Comparison of ENCODE assay signal across 20 cellular contexts in the genomic region with DNA sequence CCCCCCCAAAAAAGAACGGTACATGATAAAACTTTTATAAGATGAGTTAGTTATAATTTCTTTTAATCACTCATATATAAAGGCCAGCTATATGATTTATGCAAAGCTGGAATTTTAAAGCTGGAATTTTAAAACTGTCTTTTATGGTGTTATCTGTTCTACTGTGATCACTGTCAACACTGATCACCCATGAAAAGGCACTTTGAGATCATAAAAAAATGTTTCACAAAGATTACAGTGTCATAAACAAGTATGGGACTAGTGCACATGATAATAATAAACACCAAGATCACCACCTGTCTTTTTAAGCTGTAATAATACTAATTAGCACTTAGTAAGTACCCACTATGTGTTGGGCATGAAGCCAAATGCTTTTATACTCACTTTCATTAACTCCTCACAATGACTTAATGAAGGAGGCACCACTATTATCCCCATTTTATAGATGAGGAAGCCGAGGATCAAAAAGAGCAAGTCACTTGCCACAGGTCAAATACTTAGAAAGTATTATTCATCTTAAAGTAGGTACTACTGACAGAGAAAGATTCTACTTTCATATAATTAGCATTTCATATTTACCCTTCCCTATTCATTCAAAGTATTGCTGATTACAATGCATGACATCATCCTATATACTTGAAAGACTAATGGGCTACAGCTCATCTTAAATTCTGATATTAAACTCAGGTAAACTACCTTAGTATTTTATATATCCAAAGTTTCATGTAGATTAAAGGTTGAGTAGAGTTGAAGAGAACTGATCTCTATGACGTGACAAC. TPM values are rescaled to one million over a fixed set of nuclear protein-coding genes. Genes with fewer than 3 reads are reported as not detected.
A peak's percentile ranks its signal among the peaks of the same experiment; 100 is the strongest.
DNase-seq lines count a peak whose midpoint lies in the region; ATAC-seq, FAIRE-seq and TF ChIP-seq lines count a peak whose summit lies in the region.
"Had no signal": no experiment of that assay in that cellular context is flagged by ENCODE, and none has a peak within 500 bp of the region (broad histone marks: within the 10 kb centered on the region; RNA-seq: fewer than 3 reads in every experiment).

No MANE protein-coding gene starts in this region.

- H3K27me3 Mint-ChIP-seq in mesothelial cell of epicardium (ENCODE audit: low read depth), result no peaks in the 10 kb centered on the region

- H3K36me3 ChIP-seq in HepG2 (replicated peaks in 1 of 2; ENCODE audit: control insufficient read depth in 1 of 2, insufficient read depth in 2 of 2, low read length in 2 of 2) (peaks cover 2 to 6% of the 10 kb centered on the region in 2 experiments; a peak in 1 of 5 replicates), right lobe of liver (no peaks in the 10 kb centered on the region), stomach (no peaks in the 10 kb centered on the region)
- H3K36me3 ChIP-seq: BLaER1 had no signal

- TF ChIP-seq POLR2A in HepG2 (IDR thresholded peaks at IDR 0.05; ENCODE audit: insufficient read depth in 1 of 2, low read depth in 2 of 2, low read length in 2 of 2), result no peak
- no peak for TF ChIP-seq POLR2A in right lobe of liver (IDR thresholded peaks at IDR 0.05)
- TF ChIP-seq POLR2A in stomach (IDR thresholded peaks at IDR 0.05), result no peak

- H3K4me3 Mint-ChIP-seq in mesothelial cell of epicardium, result no peak overlapping the region
- H3K4me3 Mint-ChIP-seq: CD4-positive, CD25-positive, alpha-beta regulatory T cell; GM23338 had no signal

- no peak overlapping the region for H3K27ac ChIP-seq in HepG2 (ENCODE audit: extremely low read length, insufficient read depth, low read length)
- H3K27ac ChIP-seq in right lobe of liver, result no peak overlapping the region
- H3K27ac ChIP-seq in stomach, result peak overlapping the region in 3 of 5 donors; percentile 46 to 56 (median 48)
- H3K27ac ChIP-seq: 22Rv1, BLaER1 had no signal

- H3K9ac ChIP-seq in HepG2 (ENCODE audit: insufficient read depth, low read depth, low read length), result no peak overlapping the region
- H3K9ac ChIP-seq: BLaER1 had no signal

- H3K27ac Mint-ChIP-seq in mesothelial cell of epicardium, result no peak overlapping the region
- H3K27ac Mint-ChIP-seq: CD4-positive, CD25-positive, alpha-beta regulatory T cell; GM23338 had no signal

- no peak for ATAC-seq in HepG2
- no peak for ATAC-seq in right lobe of liver
- ATAC-seq in left colon, result peak; percentile 85
- ATAC-seq: GM23338 had no signal

- BruUV-seq in HepG2 (replicated peaks; lab: Mats Ljungman, UMichigan), result no TSS peak

- H3K9me3 ChIP-seq in HepG2 (ENCODE audit: low read length) (no peaks in the 10 kb centered on the region), right lobe of liver (no peaks in the 10 kb centered on the region), stomach (no peaks in the 10 kb centered on the region)
- H3K9me3 ChIP-seq: BLaER1 had no signal

- no peak for FAIRE-seq in HepG2 (lab: Jason Lieb, UNC)
- FAIRE-seq: G401.6, GM12892 had no signal

- peaks cover 9% of the 10 kb centered on the region for H3K4me1 Mint-ChIP-seq in mesothelial cell of epicardium
- H3K4me1 Mint-ChIP-seq: CD4-positive, CD25-positive, alpha-beta regulatory T cell; GM23338 had no signal

- intact Hi-C loops in HepG2 (cut with micrococcal nuclease; ENCODE audit: unreplicated experiment) (no loop called here), right lobe of liver (cut with DNase I) (no loop called here), left colon (cut with DNase I, micrococcal nuclease) (no loop called here), stomach (cut with DNase I; ENCODE audit: low total_unique reads) (loop anchor here (10.0 kb wide), 1 partner anchor 47 kb away; no protein-coding TSS in a partner anchor)

- in situ Hi-C loops in HepG2 (cut with HindIII; ENCODE audit: extremely low pct_ligation_motif_present, low pct_unique_long_range_greater_than_20kb), result no loop called here

- H4K20me1 ChIP-seq in HepG2 (ENCODE audit: insufficient read depth, low read length), result no peaks in the 10 kb centered on the region
- H4K20me1 ChIP-seq: BLaER1 had no signal

- no peak overlapping the region for H3K4me2 ChIP-seq in HepG2 (ENCODE audit: low read depth, low read length)
- H3K4me2 ChIP-seq: BLaER1, GM23338 had no signal

- no peaks in the 10 kb centered on the region for H3K27me3 ChIP-seq in HepG2 (ENCODE audit: control insufficient read depth in 1 of 2, insufficient read depth in 2 of 2, low read length in 2 of 2)
- no peaks in the 10 kb centered on the region for H3K27me3 ChIP-seq in right lobe of liver
- H3K27me3 ChIP-seq in stomach, result no peaks in the 10 kb centered on the region
- H3K27me3 ChIP-seq: BLaER1 had no signal

- 100% methylated on average over 3 of the region's 3 CpGs for WGBS in HepG2 (ENCODE audit: low lambda C conversion rate)
- WGBS in right lobe of liver (ENCODE audit: insufficient coverage, low coverage, low lambda C conversion rate, missing lambda C conversion rate), result 81% methylated on average over 3 of the region's 3 CpGs
- 81 to 88% (median 82%) methylated on average over 3 of the region's 3 CpGs for WGBS in stomach, 5 donors

- no peak overlapping the region for H2AFZ ChIP-seq in HepG2 (ENCODE audit: low read length)
- H2AFZ ChIP-seq: GM23338 had no signal

- H3K4me3 ChIP-seq in HepG2 (replicated peaks in 1 of 3; ENCODE audit: insufficient read depth in 1 of 3, low read depth in 2 of 3, low read length in 3 of 3) (no peak overlapping the region), right lobe of liver (no peak overlapping the region), stomach (no peak overlapping the region)
- H3K4me3 ChIP-seq: BLaER1, GM23338 had no signal

- DNase-seq in DMS53 (lab: John Stamatoyannopoulos, UW) (peak; percentile 14), DMS53 treated with DMSO at 0.1 percent for 48 hours (lab: John Stamatoyannopoulos, UW; ENCODE audit: unreplicated experiment) (no peak), HepG2 (ENCODE audit: low spot score) (no peak), right lobe of liver (no peak), left colon (no peak), stomach (no peak), mesothelial cell of epicardium (ENCODE audit: low spot score in 2 of 2, unreplicated experiment in 2 of 2) (no peak), mucosa of gallbladder (ENCODE audit: low spot score) (no peak)
- DNase-seq: AML-193; Calu3; CD4-positive, CD25-positive, alpha-beta regulatory T cell; DMS 273 treated with DMSO at 0.1 percent for 48 hours; DMS79 treated with DMSO at 0.1 percent for 48 hours; EL; H7 had no signal

- POLR2A ChIA-PET in HepG2 (lab: Yijun Ruan, JAX), result no interaction called here

- TF ChIP-seq CTCF in HepG2 (CRISPR knock-in tag; IDR thresholded peaks at IDR 0.05) (no peak), right lobe of liver (IDR thresholded peaks at IDR 0.05) (no peak), stomach (IDR thresholded peaks at IDR 0.05) (no peak), mesothelial cell of epicardium (IDR thresholded peaks at IDR 0.05; ENCODE audit: unreplicated experiment) (no peak)

- CTCF ChIA-PET in HepG2 (lab: Yijun Ruan, JAX; ENCODE audit: low intra/inter-chr PET ratio, low total read pairs), result no interaction called here

- H3K4me1 ChIP-seq in HepG2 (ENCODE audit: insufficient read depth, low read length) (peaks cover 22% of the 10 kb centered on the region), right lobe of liver (no peaks in the 10 kb centered on the region), stomach (peaks cover 3 to 32% (median 15%) of the 10 kb centered on the region in 4 donors)

- no peak for TF ChIP-seq EP300 in HepG2 (IDR thresholded peaks at IDR 0.05; ENCODE audit: low read depth in 2 of 2, low read length in 2 of 2)
- no peak for TF ChIP-seq EP300 in HepG2 (CRISPR knock-in tag; IDR thresholded peaks at IDR 0.05; ENCODE audit: borderline replicate concordance)
- TF ChIP-seq EP300 in stomach (IDR thresholded peaks at IDR 0.05), result no peak

- no peaks in the 10 kb centered on the region for H3K79me2 ChIP-seq in HepG2 (ENCODE audit: insufficient read depth, low read length)

- no peak for TF ChIP-seq RAD21 in HepG2 (CRISPR knock-in tag; IDR thresholded peaks at IDR 0.05)

- no peaks in the 10 kb centered on the region for H3K36me3 Mint-ChIP-seq in mesothelial cell of epicardium
- H3K36me3 Mint-ChIP-seq: CD4-positive, CD25-positive, alpha-beta regulatory T cell had no signal

- no peaks in the 10 kb centered on the region for H3K9me3 Mint-ChIP-seq in mesothelial cell of epicardium
- H3K9me3 Mint-ChIP-seq: GM23338 had no signal

TF ChIP-seq in HepG2, 621 proteins besides CTCF, POLR2A, EP300 and RAD21 (continues in another document):
- TF ChIP-seq ATF7 (IDR thresholded peaks at IDR 0.05) (peak; percentile 91), ATF7 (CRISPR knock-in tag; IDR thresholded peaks at IDR 0.05) (no peak)

RNA-seq across cellular contexts. Expression of a gene that starts 8.3 kb away (rescaled TPM):
- 59.5 and 80.6 TPM in 2 replicates for total RNA-seq in HepG2 (2016; rRNA removed; fragmentation: Illumina TruSeq; extraction: Trizol)
- 7.7 and 10.8 TPM in 2 replicates for total RNA-seq in HepG2 (2016; cell fraction: cytosol; rRNA removed; fragmentation: Illumina TruSeq; extraction: Trizol; ENCODE audit: low read depth)
- total RNA-seq in HepG2 (2016; cell fraction: insoluble cytoplasmic fraction; rRNA removed; fragmentation: Illumina TruSeq; extraction: Trizol), result 59.9 and 79.4 TPM in 2 replicates
- total RNA-seq in HepG2 (2016; cell fraction: membrane; rRNA removed; fragmentation: Illumina TruSeq; extraction: Trizol), result 31.0 and 34.2 TPM in 2 replicates
- 53.4 and 63.5 TPM in 2 replicates for total RNA-seq in HepG2 (2016; cell fraction: nucleus; rRNA removed; fragmentation: Illumina TruSeq; extraction: Trizol)
- polyA plus RNA-seq in HepG2 (2011; rRNA removed), result 13.0 and 18.8 TPM in 2 replicates
- 11.3 and 11.5 TPM in 2 replicates for polyA plus RNA-seq in HepG2 (2011; cell fraction: cytosol; rRNA removed)
- 27.3 and 37.7 TPM in 2 replicates for polyA plus RNA-seq in HepG2 (2011; cell fraction: nucleus; rRNA removed)
- polyA plus RNA-seq in HepG2 (2012), result 10.7 and 10.9 TPM in 2 replicates
- 4.3 and 4.9 TPM in 2 replicates for polyA plus RNA-seq in HepG2 (2016; cell fraction: cytosol; fragmentation: Illumina TruSeq; extraction: Trizol; ENCODE audit: low read depth)
- 57.8 and 61.6 TPM in 2 replicates for polyA plus RNA-seq in HepG2 (2016; cell fraction: insoluble cytoplasmic fraction; fragmentation: Illumina TruSeq; extraction: Trizol; ENCODE audit: low read depth)
- polyA plus RNA-seq in HepG2 (2016; cell fraction: membrane; fragmentation: Illumina TruSeq; extraction: Trizol; ENCODE audit: low read depth), result 14.8 and 14.9 TPM in 2 replicates
- 58.3 and 64.1 TPM in 2 replicates for polyA plus RNA-seq in HepG2 (2016; cell fraction: nucleus; fragmentation: Illumina TruSeq; extraction: Trizol; ENCODE audit: insufficient read depth, low read depth)
- 19.3 and 21.6 TPM in 2 replicates for polyA minus RNA-seq in HepG2 (2011; rRNA and poly(A)+ RNA removed; ENCODE audit: low replicate concordance)
- 8.8 and 15.0 TPM in 2 replicates for polyA minus RNA-seq in HepG2 (2011; cell fraction: cytosol; rRNA and poly(A)+ RNA removed)
- 37.7 and 46.2 TPM in 2 replicates for polyA minus RNA-seq in HepG2 (2011; cell fraction: nucleus; rRNA and poly(A)+ RNA removed)
- total RNA-seq in right lobe of liver, result 1 to 10 TPM; 3.0 to 5.4 (median 4.4) TPM
- total RNA-seq in left colon, result 1 to 10 TPM; 4.3 to 7.6 TPM
- total RNA-seq in stomach, result 100 to 1,000 TPM in 1 of 5 donors, 10 to 100 TPM in 2, 1 to 10 TPM in 2; 2.3 to 302 (median 38.0) TPM
- 10 to 100 TPM in 2 of 3 donors, 1 to 10 TPM in 1; 7.2 to 22.5 (median 21.4) TPM for polyA plus RNA-seq in stomach
- 50.3 to 52.5 TPM (median 51.2 TPM) in 3 replicates for total RNA-seq in mesothelial cell of epicardium
- 16.8 TPM for total RNA-seq in mucosa of gallbladder
- polyA plus RNA-seq: CD4-positive, CD25-positive, alpha-beta regulatory T cell had no signal

Comparison
In these comparisons a context has a peak if more than half of its experiments do, and no peak if none do; other contexts are left out.
1. H3K27ac ChIP-seq: peak in stomach (3 of 5); none in HepG2 (single experiment) and right lobe of liver (0 of 3).